In the genomic region with DNA sequence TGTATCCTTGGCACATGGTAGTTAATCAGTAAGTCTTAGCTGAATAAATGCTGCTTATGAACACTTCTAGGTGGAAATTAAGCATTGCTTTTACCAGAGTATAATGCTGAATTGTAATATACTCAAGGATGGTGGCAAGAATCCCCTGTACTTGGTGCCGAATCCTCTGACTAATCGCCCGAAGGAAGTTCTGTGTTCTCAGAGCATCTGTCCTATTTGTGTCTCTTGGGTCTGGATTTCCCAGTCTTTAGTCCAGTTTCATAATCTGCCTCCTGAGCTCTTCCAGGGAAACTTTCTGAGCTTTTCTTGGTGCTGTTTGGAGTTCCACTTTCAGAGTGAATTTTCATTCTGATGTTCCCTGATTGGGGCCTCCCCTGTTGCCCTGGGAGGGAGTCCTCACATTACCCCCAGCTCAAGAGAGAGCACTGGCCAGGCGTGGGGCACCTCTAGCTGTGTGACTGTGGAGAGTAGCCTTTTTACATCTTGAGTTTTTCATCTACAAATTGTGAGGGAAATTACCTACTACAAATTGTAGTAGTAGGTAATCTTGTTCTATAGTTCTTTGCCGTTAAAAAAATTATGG, we compare ENCODE assay signal across 16 cellular contexts.
"Had no signal": no experiment of that assay in that cellular context is flagged by ENCODE, and none has a peak within 500 bp of the region (broad histone marks: within the 10 kb centered on the region; RNA-seq: fewer than 3 reads in every experiment).

No MANE protein-coding gene starts in this region.

- H3K27me3 ChIP-seq: colonic mucosa, sigmoid colon had no signal

- H3K27ac ChIP-seq: colonic mucosa, prostate gland had no signal

- DNase-seq: activated CD4-positive, alpha-beta T cell treated with anti-CD3 and anti-CD28 coated beads, Interleukin-2, amount 50 U/mL, for 1 hour; activated CD8-positive, alpha-beta memory T cell treated with anti-CD3 and anti-CD28 coated beads for 24 hours; activated naive CD4-positive, alpha-beta T cell; caudate nucleus; colonic mucosa; effector CD4-positive, alpha-beta T cell; hippocampal formation; occipital lobe; sigmoid colon; stimulated activated CD4-positive, alpha-beta T cell treated with anti-CD3 and anti-CD28 coated beads, Interleukin-12 subunit alpha, Interleukin-12 subunit beta, amount 100 ng/mL, for 4 hours; stimulated activated CD4-positive, alpha-beta T cell treated with anti-CD3 and anti-CD28 coated beads, Interleukin-2, amount 100 ng/mL, for 24 hours; T-helper 1 cell; T1000; trophoblast cell had no signal

- ATAC-seq: activated CD4-positive, CD25-positive, alpha-beta regulatory T cell treated with anti-CD3 and anti-CD28 coated beads, Interleukin-2, amount 50 U/mL, for 24 hours had no signal

- H3K4me1 ChIP-seq: colonic mucosa, prostate gland had no signal

- H3K4me3 ChIP-seq: colonic mucosa, prostate gland, sigmoid colon had no signal

- H3K9me3 ChIP-seq: colonic mucosa, prostate gland had no signal

- H3K36me3 ChIP-seq: colonic mucosa, prostate gland, sigmoid colon had no signal
